In genomic region chr10:124696446-124697392, GRCh38 we compare ENCODE assay signal across 8 cellular contexts. TPM values are rescaled to one million over a fixed set of nuclear protein-coding genes. Genes with fewer than 3 reads are reported as not detected.
DNase-seq lines count a peak whose midpoint lies in the region; ATAC-seq and TF ChIP-seq lines count a peak whose summit lies in the region.

No MANE protein-coding gene starts in this region.

- no peak for TF ChIP-seq CTCF in transverse colon (IDR thresholded peaks at IDR 0.05)

- WGBS in transverse colon (ENCODE audit: low coverage in 1 of 2), 2 donors = 64% methylated on average over 19 of the region's 19 CpGs; no CpG with 5 or more reads in 1 of the 2 donors

- H3K4me1 ChIP-seq in duodenal mucosa (ENCODE audit: control insufficient read depth in 1 of 2, insufficient read depth in 2 of 2, low read length in 2 of 2) (peaks cover 42 to 50% of the 10 kb centered on the region in 2 donors), transverse colon (peaks cover 11 to 58% (median 19%) of the 10 kb centered on the region in 4 donors)

- ATAC-seq in GM19452 (IDR thresholded peaks at IDR 0.05; ENCODE audit: unreplicated experiment) (peak; percentile 74), HG03442 (IDR thresholded peaks at IDR 0.05; ENCODE audit: unreplicated experiment) (peak; percentile 62)

- H3K27ac ChIP-seq in duodenal mucosa (ENCODE audit: low read depth, low read length) (peak overlapping the region; percentile 59), transverse colon (peak overlapping the region; percentile 35 to 66 (median 51))

- in situ Hi-C loops in transverse colon (cut with MboI; ENCODE audit: low pct_ligation_motif_present in 1 of 4, low pct_unique_long_range_greater_than_20kb in 1 of 4, low sequenced_read_pairs in 3 of 4) = no loop called here

- no peak for TF ChIP-seq POLR2A in transverse colon (IDR thresholded peaks at IDR 0.05)

- intact Hi-C loops in transverse colon (cut with DNase I; ENCODE audit: low total_unique reads) (no loop called here), head of caudate nucleus (cut with DNase I) (no loop called here)

- H3K36me3 ChIP-seq in duodenal mucosa (ENCODE audit: control insufficient read depth in 1 of 2, insufficient read depth in 2 of 2, low read length in 2 of 2) (peaks cover 8 to 65% of the 10 kb centered on the region in 2 donors), transverse colon (peaks cover 0 to 5% (median 0%) of the 10 kb centered on the region in 4 donors)

- DNase-seq in transverse colon (no peak), head of caudate nucleus (no peak), inferior parietal cortex (ENCODE audit: extremely low spot score) (no peak), NCI-H82 (lab: John Stamatoyannopoulos, UW) (no peak)

- H3K4me3 ChIP-seq in GM08714 (ENCODE audit: low read length) = peak overlapping the region; percentile 7; the same call in 1 of the 2 replicates
- no peak overlapping the region for H3K4me3 ChIP-seq in duodenal mucosa (ENCODE audit: low read depth in 1 of 2, low read length in 2 of 2)
- H3K4me3 ChIP-seq in transverse colon = no peak overlapping the region

- H3K9ac ChIP-seq in duodenal mucosa (ENCODE audit: low read depth in 1 of 2, low read length in 2 of 2) = peak overlapping the region; percentile 27 to 34

- TF ChIP-seq EP300 in transverse colon (IDR thresholded peaks at IDR 0.05; ENCODE audit: low read depth) = no peak

- H3K9me3 ChIP-seq in duodenal mucosa (ENCODE audit: control insufficient read depth in 1 of 2, low read length in 2 of 2) (no peaks in the 10 kb centered on the region), transverse colon (no peaks in the 10 kb centered on the region)

- H3K27me3 ChIP-seq in duodenal mucosa (ENCODE audit: control insufficient read depth in 1 of 2, insufficient read depth in 2 of 2, low read length in 2 of 2) = no peaks in the 10 kb centered on the region
- H3K27me3 ChIP-seq in transverse colon = no peaks in the 10 kb centered on the region

RNA-seq across cellular contexts. Expression of gene FAM53B, which starts 47.5 kb away (rescaled TPM):
- total RNA-seq in transverse colon = 100 to 1,000 TPM in 1 of 4 donors, 10 to 100 TPM in 3; 41.0 to 110 (median 50.0) TPM
